ENCODE assay signal across 1 cellular context in genomic region chr16:67396775-67397450, GRCh38.
TF ChIP-seq lines count a peak whose summit lies in the region.

No MANE protein-coding gene starts in this region.

TF ChIP-seq in K562, 482 proteins besides CTCF, POLR2A, EP300 and RAD21:
- TF ChIP-seq NR2C2 (CRISPR knock-in tag; IDR thresholded peaks at IDR 0.05) = no peak
- peak; percentile 68 for TF ChIP-seq NR2C2 (tag; IDR thresholded peaks at IDR 0.05)
- no peak for TF ChIP-seq ZKSCAN1 (IDR thresholded peaks at IDR 0.05; ENCODE audit: low read depth, low read length)
- TF ChIP-seq NR2C1 (IDR thresholded peaks at IDR 0.05) = peak; percentile 12; the same call in 1 of the 2 replicates
- no peak for TF ChIP-seq NR2C1 (tag; IDR thresholded peaks at IDR 0.05)
- no peak for TF ChIP-seq ZNF134 (CRISPR knock-in tag; conservative IDR thresholded peaks at IDR 0.05)
